In genomic region chr2:47012189-47012588, GRCh38 we compare ENCODE assay signal across 27 cellular contexts.
DNase-seq lines count a peak whose midpoint lies in the region; ATAC-seq and TF ChIP-seq lines count a peak whose summit lies in the region.
"Had no signal": no experiment of that assay in that cellular context is flagged by ENCODE, and none has a peak within 500 bp of the region (broad histone marks: within the 10 kb centered on the region; RNA-seq: fewer than 3 reads in every experiment).

No MANE protein-coding gene starts in this region.

- H3K9me3 ChIP-seq in right cardiac atrium (ENCODE audit: control insufficient read depth, low read length) (no peaks in the 10 kb centered on the region), heart left ventricle (no peaks in the 10 kb centered on the region), sigmoid colon (no peaks in the 10 kb centered on the region)
- H3K9me3 ChIP-seq: gastrocnemius medialis, SK-N-SH had no signal

- DNase-seq in right cardiac atrium (peak in 2 of 3 donors; percentile 9 to 32), heart left ventricle (no peak), endothelial cell (ENCODE audit: low spot score) (no peak), sigmoid colon (no peak), progenitor cell of endocrine pancreas (ENCODE audit: low spot score, unreplicated experiment) (no peak), HuH-7 (ENCODE audit: low spot score) (no peak), DMS53 treated with DMSO at 0.1 percent for 48 hours (lab: John Stamatoyannopoulos, UW; ENCODE audit: unreplicated experiment) (no peak)
- DNase-seq in activated CD8-positive, alpha-beta memory T cell treated with anti-CD3 and anti-CD28 coated beads for 24 hours, result no peak
- DNase-seq: activated CD4-positive, alpha-beta memory T cell treated with anti-CD3 and anti-CD28 coated beads, Interleukin-2, amount 10 ng/mL, durations not matched to agents 7 days and 5 days; activated CD4-positive, alpha-beta T cell treated with anti-CD3 and anti-CD28 coated beads for 1 hour; activated gamma-delta T cell; brain microvascular endothelial cell; gastrocnemius medialis; hypothalamus; immature natural killer cell; left colon; NCI-H1417; NCI-H2081 treated with DMSO at 0.1 percent for 48 hours; occipital lobe; SK-N-SH; stimulated activated CD4-positive, alpha-beta T cell treated with anti-CD3 and anti-CD28 coated beads, Interleukin-1b, Interleukin-23, amount 100 ng/mL, for 48 hours had no signal

- H3K9me3 Mint-ChIP-seq in endothelial cell (ENCODE audit: unreplicated experiment) (no peaks in the 10 kb centered on the region), progenitor cell of endocrine pancreas (ENCODE audit: low read depth) (no peaks in the 10 kb centered on the region)
- H3K9me3 Mint-ChIP-seq: activated CD4-positive, alpha-beta memory T cell treated with anti-CD3 and anti-CD28 coated beads, Interleukin-2, amount 10 ng/mL, durations not matched to agents 7 days and 5 days; GM23338; immature natural killer cell; memory B cell; T-helper 1 cell treated with Interleukin-12 subunit alpha and Interleukin-12 subunit beta and Interleukin-4 antibody, amounts not matched to agents 30 μg/mL and 1 μg/mL, for 36 hours had no signal

- H3K27me3 Mint-ChIP-seq in endothelial cell (ENCODE audit: unreplicated experiment) (peaks cover 15% of the 10 kb centered on the region), progenitor cell of endocrine pancreas (no peaks in the 10 kb centered on the region)
- H3K27me3 Mint-ChIP-seq: activated CD4-positive, alpha-beta memory T cell treated with anti-CD3 and anti-CD28 coated beads, Interleukin-2, amount 10 ng/mL, durations not matched to agents 7 days and 5 days; B cell; memory B cell had no signal

- no peak for TF ChIP-seq POLR2A in heart left ventricle (IDR thresholded peaks at IDR 0.05)
- TF ChIP-seq POLR2A in sigmoid colon (IDR thresholded peaks at IDR 0.05), result no peak

- WGBS in right cardiac atrium, result 95% methylated on average over 3 of the region's 3 CpGs
- WGBS in heart left ventricle, 4 donors, result 91 to 96% (median 95%) methylated on average over 3 of the region's 3 CpGs
- WGBS in sigmoid colon, 2 donors, result 96% methylated on average over 3 of the region's 3 CpGs

- H3K4me1 Mint-ChIP-seq in endothelial cell (ENCODE audit: unreplicated experiment) (peaks cover 12% of the 10 kb centered on the region), progenitor cell of endocrine pancreas (ENCODE audit: low read depth) (peaks cover 16% of the 10 kb centered on the region)
- H3K4me1 Mint-ChIP-seq: activated CD4-positive, alpha-beta memory T cell treated with anti-CD3 and anti-CD28 coated beads, Interleukin-2, amount 10 ng/mL, durations not matched to agents 7 days and 5 days; B cell; immature natural killer cell had no signal

- H3K27me3 ChIP-seq in right cardiac atrium (ENCODE audit: control insufficient read depth, insufficient read depth), result no peaks in the 10 kb centered on the region
- no peaks in the 10 kb centered on the region for H3K27me3 ChIP-seq in heart left ventricle
- H3K27me3 ChIP-seq in sigmoid colon, result no peaks in the 10 kb centered on the region
- H3K27me3 ChIP-seq: brain microvascular endothelial cell, gastrocnemius medialis had no signal

- H3K27ac Mint-ChIP-seq in endothelial cell (ENCODE audit: unreplicated experiment) (no peak overlapping the region), progenitor cell of endocrine pancreas (no peak overlapping the region)
- H3K27ac Mint-ChIP-seq: activated CD4-positive, alpha-beta memory T cell treated with anti-CD3 and anti-CD28 coated beads, Interleukin-2, amount 10 ng/mL, durations not matched to agents 7 days and 5 days; B cell; GM23338; memory B cell; T-helper 1 cell treated with Interleukin-12 subunit alpha and Interleukin-12 subunit beta and Interleukin-4 antibody, amounts not matched to agents 30 μg/mL and 1 μg/mL, for 36 hours had no signal

- intact Hi-C loops in right cardiac atrium (cut with DNase I), result no loop called here
- intact Hi-C loops in heart left ventricle (cut with DNase I), result no loop called here
- intact Hi-C loops in sigmoid colon (cut with DNase I), result no loop called here

- TF ChIP-seq EP300 in sigmoid colon (IDR thresholded peaks at IDR 0.05), result no peak

- H3K36me3 Mint-ChIP-seq in endothelial cell (ENCODE audit: low read depth, unreplicated experiment) (peaks cover 20% of the 10 kb centered on the region), progenitor cell of endocrine pancreas (ENCODE audit: insufficient read depth) (peaks cover 7% of the 10 kb centered on the region)

- peaks cover 0 to 69% (median 16%) of the 10 kb centered on the region in 9 donors for H3K36me3 ChIP-seq in heart left ventricle
- H3K36me3 ChIP-seq in sigmoid colon, result peaks cover 0 to 9% (median 0%) of the 10 kb centered on the region in 4 donors
- H3K36me3 ChIP-seq: gastrocnemius medialis had no signal

- H3K27ac ChIP-seq in right cardiac atrium (ENCODE audit: low read length) (no peak overlapping the region), heart left ventricle (peak overlapping the region in 1 of 12 donors; percentile 1), sigmoid colon (peak overlapping the region; percentile 81 to 98 (median 92))
- H3K27ac ChIP-seq: brain microvascular endothelial cell, gastrocnemius medialis, HL-60 had no signal

- peaks cover 16% of the 10 kb centered on the region for H3K4me1 ChIP-seq in right cardiac atrium (ENCODE audit: control insufficient read depth, insufficient read depth, low read length)
- H3K4me1 ChIP-seq in heart left ventricle, result peaks cover 3 to 61% (median 40%) of the 10 kb centered on the region in 12 donors
- peaks cover 0 to 97% (median 80%) of the 10 kb centered on the region in 4 donors for H3K4me1 ChIP-seq in sigmoid colon

- ATAC-seq in right cardiac atrium (no peak), heart left ventricle (no peak)
- ATAC-seq: gastrocnemius medialis, GM23338, left colon had no signal

- TF ChIP-seq CTCF in heart left ventricle (IDR thresholded peaks at IDR 0.05) (no peak), endothelial cell (IDR thresholded peaks at IDR 0.05; ENCODE audit: unreplicated experiment) (no peak), sigmoid colon (IDR thresholded peaks at IDR 0.05) (no peak), progenitor cell of endocrine pancreas (IDR thresholded peaks at IDR 0.05; ENCODE audit: unreplicated experiment) (no peak)

- no peak overlapping the region for H3K4me3 ChIP-seq in right cardiac atrium (ENCODE audit: low read length)
- H3K4me3 ChIP-seq in heart left ventricle, result no peak overlapping the region
- H3K4me3 ChIP-seq in sigmoid colon, result no peak overlapping the region
- H3K4me3 ChIP-seq: gastrocnemius medialis, GM23338, skin epidermis had no signal

- H3K4me3 Mint-ChIP-seq in endothelial cell (ENCODE audit: unreplicated experiment) (peak overlapping the region; percentile 57), progenitor cell of endocrine pancreas (ENCODE audit: low read depth) (no peak overlapping the region)
- H3K4me3 Mint-ChIP-seq: activated CD4-positive, alpha-beta memory T cell treated with anti-CD3 and anti-CD28 coated beads, Interleukin-2, amount 10 ng/mL, durations not matched to agents 7 days and 5 days; B cell; GM23338; immature natural killer cell; memory B cell; T-helper 1 cell treated with Interleukin-12 subunit alpha and Interleukin-12 subunit beta and Interleukin-4 antibody, amounts not matched to agents 30 μg/mL and 1 μg/mL, for 36 hours had no signal

Comparison
In these comparisons a context has a peak if more than half of its experiments do, and no peak if none do; other contexts are left out.
1. DNase-seq: peak in right cardiac atrium (2 of 3); none in heart left ventricle (0 of 5), endothelial cell (single experiment), sigmoid colon (single experiment), progenitor cell of endocrine pancreas (single experiment), HuH-7 (single experiment), DMS53 treated with DMSO at 0.1 percent for 48 hours (single experiment) and activated CD8-positive, alpha-beta memory T cell treated with anti-CD3 and anti-CD28 coated beads for 24 hours (single experiment).